ENCODE assay signal across 13 cellular contexts in the genomic region with DNA sequence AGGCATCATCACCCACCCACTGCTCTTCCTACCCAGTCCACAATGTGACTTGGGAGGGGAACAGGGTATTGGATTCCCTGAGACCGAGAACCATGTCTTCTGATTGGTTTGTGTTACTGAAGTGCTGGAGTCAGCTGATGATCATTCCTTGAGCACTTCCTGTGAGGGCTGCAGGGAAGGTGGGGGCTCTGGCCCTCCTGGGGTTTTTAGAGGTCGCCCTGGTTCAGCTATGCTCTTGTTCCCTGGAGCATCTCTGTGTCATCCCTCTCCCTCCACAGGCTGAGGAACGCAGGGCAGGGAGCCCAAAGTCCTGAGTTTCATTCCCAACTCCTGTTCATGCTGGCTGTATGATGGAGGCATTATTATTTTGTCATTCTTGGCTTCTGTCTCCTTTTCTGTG. TPM values are rescaled to one million over a fixed set of nuclear protein-coding genes. Genes with fewer than 3 reads are reported as not detected.
A peak's percentile ranks its signal among the peaks of the same experiment; 100 is the strongest.
DNase-seq lines count a peak whose midpoint lies in the region; ATAC-seq and TF ChIP-seq lines count a peak whose summit lies in the region.
"Had no signal": no experiment of that assay in that cellular context is flagged by ENCODE, and none has a peak within 500 bp of the region (broad histone marks: within the 10 kb centered on the region; RNA-seq: fewer than 3 reads in every experiment).

No MANE protein-coding gene starts in this region.

- H3K36me3 Mint-ChIP-seq in WTC11, result peaks cover 18% of the 10 kb centered on the region

- no peaks in the 10 kb centered on the region for H3K27me3 Mint-ChIP-seq in WTC11 (ENCODE audit: low read depth)
- H3K27me3 Mint-ChIP-seq: T-helper 17 cell had no signal

- no peaks in the 10 kb centered on the region for H3K9me3 ChIP-seq in gastrocnemius medialis

- no peaks in the 10 kb centered on the region for H3K36me3 ChIP-seq in gastrocnemius medialis

- in situ Hi-C loops in gastrocnemius medialis (cut with MboI; ENCODE audit: low sequenced_read_pairs in 4 of 4), result loop anchor here in 1 of 4 donors (10.0 kb wide), 1 partner anchor 103 kb away; a partner anchor contains a TSS

- CTCF ChIA-PET in WTC11 (lab: Charles Lee), result interaction anchor here (1.5 kb wide), 1 partner anchor 70 kb away, joined by 5 read pairs; no protein-coding TSS in a partner anchor

- H3K27ac Mint-ChIP-seq in WTC11, result peak overlapping the region; percentile 39
- H3K27ac Mint-ChIP-seq: T-helper 17 cell had no signal

- H3K9me3 Mint-ChIP-seq in WTC11, result peaks cover 3% of the 10 kb centered on the region; the same call in 1 of the 2 replicates

- H3K4me3 Mint-ChIP-seq in WTC11, result no peak overlapping the region
- H3K4me3 Mint-ChIP-seq: T-helper 17 cell had no signal

- peaks cover 28% of the 10 kb centered on the region for H3K4me1 Mint-ChIP-seq in WTC11

- H3K27me3 ChIP-seq in gastrocnemius medialis, result no peaks in the 10 kb centered on the region

- POLR2A ChIA-PET in WTC11 (lab: Charles Lee), result no interaction called here

- ATAC-seq in WTC11 (peak; percentile 41), left cardiac atrium (peak; percentile 40 to 54), gastrocnemius medialis (peak; percentile 28 to 56)
- ATAC-seq: T-helper 17 cell had no signal

- intact Hi-C loops in left cardiac atrium (cut with DNase I) (loop anchor here in 1 of 2 donors (10.0 kb wide), 1 partner anchor 57 kb away; no protein-coding TSS in a partner anchor), gastrocnemius medialis (cut with DNase I; ENCODE audit: low total_unique reads) (loop anchor here (10.0 kb wide), 1 partner anchor 137 kb away; a partner anchor contains a TSS)

- TF ChIP-seq CTCF in WTC11 (IDR thresholded peaks at IDR 0.05) (no peak), gastrocnemius medialis (IDR thresholded peaks at IDR 0.05 in 4 of 5, conservative IDR thresholded peaks at IDR 0.05 in 1 of 5) (no peak)

- DNase-seq in GM04503 (ENCODE audit: low read depth) (peak; percentile 73), WTC11 (ENCODE audit: low spot score) (no peak), left cardiac atrium (no peak), gastrocnemius medialis (peak in 1 of 2 donors; percentile 45), cerebellar nuclear complex (lab: John Stamatoyannopoulos, UW) (no peak), NCI-H1436 treated with DMSO at 0.1 percent for 48 hours (lab: John Stamatoyannopoulos, UW) (no peak)
- no peak for DNase-seq in effector CD4-positive, alpha-beta T cell
- no peak for DNase-seq in activated CD4-positive, alpha-beta T cell treated with anti-CD3 and anti-CD28 coated beads for 1 hour
- DNase-seq: activated gamma-delta T cell treated with Interleukin-2 at 50 U/mL for 16 hours; erythroblast; NCI-H510A; stimulated activated CD4-positive, alpha-beta T cell treated with anti-CD3 and anti-CD28 coated beads, Interleukin-4, amount 100 ng/mL, for 24 hours; T-helper 17 cell had no signal

- peak overlapping the region; percentile 67 to 91 (median 76) for H3K27ac ChIP-seq in gastrocnemius medialis

- TF ChIP-seq POLR2A in gastrocnemius medialis (IDR thresholded peaks at IDR 0.05), result no peak

- H3K4me3 ChIP-seq in gastrocnemius medialis, result no peak overlapping the region

- peaks cover 16 to 33% of the 10 kb centered on the region in 2 donors for H3K4me1 ChIP-seq in gastrocnemius medialis

TF ChIP-seq in WTC11, 78 proteins besides CTCF, POLR2A, EP300 and RAD21:
- no peak for TF ChIP-seq FOXJ3 (CRISPR knock-in tag; IDR thresholded peaks at IDR 0.05; ENCODE audit: borderline replicate concordance)
- TF ChIP-seq KAT7 (CRISPR knock-in tag; IDR thresholded peaks at IDR 0.05; ENCODE audit: borderline replicate concordance), result no peak
- no peak for TF ChIP-seq GABPB1 (CRISPR knock-in tag; IDR thresholded peaks at IDR 0.05)
- TF ChIP-seq, protein P1, sequence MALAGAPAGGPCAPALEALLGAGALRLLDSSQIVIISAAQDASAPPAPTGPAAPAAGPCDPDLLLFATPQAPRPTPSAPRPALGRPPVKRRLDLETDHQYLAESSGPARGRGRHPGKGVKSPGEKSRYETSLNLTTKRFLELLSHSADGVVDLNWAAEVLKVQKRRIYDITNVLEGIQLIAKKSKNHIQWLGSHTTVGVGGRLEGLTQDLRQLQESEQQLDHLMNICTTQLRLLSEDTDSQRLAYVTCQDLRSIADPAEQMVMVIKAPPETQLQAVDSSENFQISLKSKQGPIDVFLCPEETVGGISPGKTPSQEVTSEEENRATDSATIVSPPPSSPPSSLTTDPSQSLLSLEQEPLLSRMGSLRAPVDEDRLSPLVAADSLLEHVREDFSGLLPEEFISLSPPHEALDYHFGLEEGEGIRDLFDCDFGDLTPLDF (CRISPR knock-in tag; IDR thresholded peaks at IDR 0.05), result no peak
- no peak for TF ChIP-seq NFE2L1 (CRISPR knock-in tag; IDR thresholded peaks at IDR 0.05)
- TF ChIP-seq TEAD1 (CRISPR knock-in tag; IDR thresholded peaks at IDR 0.05), result no peak
- TF ChIP-seq HMGA2 (CRISPR knock-in tag; IDR thresholded peaks at IDR 0.05), result no peak
- no peak for TF ChIP-seq ZNF263 (CRISPR knock-in tag; IDR thresholded peaks at IDR 0.05; ENCODE audit: low read depth)
- no peak for TF ChIP-seq FOXK1 (CRISPR knock-in tag; IDR thresholded peaks at IDR 0.05)
- no peak for TF ChIP-seq ZNF396 (CRISPR knock-in tag; IDR thresholded peaks at IDR 0.05; ENCODE audit: borderline replicate concordance)

RNA-seq across cellular contexts. Expression of a gene that starts 6.7 kb away (rescaled TPM):
- total RNA-seq in WTC11 (2021), result 61.6 to 64.7 TPM (median 64.7 TPM) in 3 replicates
- total RNA-seq in left cardiac atrium, result 10 to 100 TPM; 35.0 to 39.3 TPM
- total RNA-seq in gastrocnemius medialis, result 10 to 100 TPM; 17.0 to 22.6 (median 20.5) TPM

RNA-seq across cellular contexts. Expression of a gene that starts 22.1 kb away (rescaled TPM):
- total RNA-seq in WTC11 (2021), result 144 to 160 TPM (median 151 TPM) in 3 replicates
- total RNA-seq in left cardiac atrium, result 10 to 100 TPM; 33.7 to 34.0 TPM
- 10 to 100 TPM; 31.4 to 75.2 (median 52.1) TPM for total RNA-seq in gastrocnemius medialis
